9 cellular contexts compared by ENCODE assay signal in the genomic region with DNA sequence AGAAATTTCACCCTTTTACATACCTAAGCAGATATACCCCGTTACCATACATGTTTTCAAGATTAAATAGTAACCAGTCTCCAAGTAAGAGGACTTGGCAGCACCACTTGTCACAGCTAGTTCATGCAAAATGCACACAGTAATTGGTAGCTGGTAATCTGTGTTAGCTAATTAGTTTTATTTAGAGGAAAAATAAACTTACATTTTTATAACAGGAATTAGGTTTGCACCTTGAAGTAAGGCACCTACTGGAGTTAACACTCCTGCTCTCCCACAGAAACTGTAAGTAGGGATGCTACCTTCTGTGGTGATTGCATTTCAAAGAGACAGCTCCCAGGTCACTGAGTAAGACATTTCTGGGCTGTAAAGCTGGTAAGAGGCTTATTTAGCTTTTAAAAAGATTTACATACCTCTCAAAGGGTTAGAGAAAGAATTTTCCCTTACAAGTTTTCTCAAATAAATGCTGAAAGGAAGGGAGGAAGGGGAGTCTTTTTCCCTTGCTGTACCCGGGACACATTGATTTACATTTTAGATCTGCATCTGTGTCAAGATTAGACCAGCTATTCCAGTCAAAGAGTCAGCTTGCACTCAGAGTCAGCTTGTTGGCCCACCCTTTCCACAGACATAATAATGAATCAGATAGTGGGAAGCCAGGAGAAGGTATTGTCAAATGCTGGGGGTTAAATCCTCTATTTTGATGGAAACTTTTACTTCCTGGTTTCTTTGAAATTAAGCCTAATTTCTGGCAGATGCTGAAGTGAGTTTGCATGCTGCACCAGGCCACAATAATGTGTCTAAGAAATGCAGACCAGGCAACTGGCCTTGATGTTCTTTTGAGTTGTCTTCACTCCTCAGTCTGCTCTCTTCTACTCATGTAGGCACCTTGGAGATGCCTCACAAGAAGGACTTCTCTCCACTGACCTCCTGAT.
DNase-seq lines count a peak whose midpoint lies in the region; ATAC-seq and TF ChIP-seq lines count a peak whose summit lies in the region.
"Had no signal": no experiment of that assay in that cellular context is flagged by ENCODE, and none has a peak within 500 bp of the region (broad histone marks: within the 10 kb centered on the region; RNA-seq: fewer than 3 reads in every experiment).

No MANE protein-coding gene starts in this region.

- H3K27ac Mint-ChIP-seq in CD4-positive, alpha-beta memory T cell = peak overlapping the region; percentile 73 to 97 (median 87)
- peak overlapping the region in 2 of 3 donors; percentile 86 to 96 for H3K27ac Mint-ChIP-seq in IgD-negative memory B cell
- H3K27ac Mint-ChIP-seq in naive thymus-derived CD8-positive, alpha-beta T cell = peak overlapping the region; percentile 57 to 94 (median 76)

- H3K9me3 Mint-ChIP-seq in CD4-positive, alpha-beta memory T cell = no peaks in the 10 kb centered on the region
- no peaks in the 10 kb centered on the region for H3K9me3 Mint-ChIP-seq in IgD-negative memory B cell
- H3K9me3 Mint-ChIP-seq in naive thymus-derived CD8-positive, alpha-beta T cell = no peaks in the 10 kb centered on the region

- H3K9me3 ChIP-seq in CD4-positive, alpha-beta memory T cell (ENCODE audit: control insufficient read depth in 1 of 2, low read length in 2 of 2) = no peaks in the 10 kb centered on the region
- no peaks in the 10 kb centered on the region for H3K9me3 ChIP-seq in mucosa of descending colon

- peaks cover 59% of the 10 kb centered on the region for H3K4me1 ChIP-seq in CD4-positive, alpha-beta memory T cell (ENCODE audit: insufficient read depth, low read length)
- H3K4me1 ChIP-seq in mucosa of descending colon (ENCODE audit: low read depth) = peaks cover 23% of the 10 kb centered on the region

- ATAC-seq in naive thymus-derived CD8-positive, alpha-beta T cell = no peak
- no peak for ATAC-seq in mucosa of descending colon

- POLR2A ChIA-PET in CD4-positive, alpha-beta memory T cell (lab: Charles Lee; ENCODE audit: partially characterized antibody) = interaction anchor here (1.0 to 11.2 kb wide), 8 partner anchors 9 to 82 kb away, joined by 3 to 444 read pairs (median 70); a partner anchor contains a TSS
- POLR2A ChIA-PET in naive thymus-derived CD8-positive, alpha-beta T cell (lab: Charles Lee) = interaction anchor here (0.7 to 8.5 kb wide), 9 partner anchors 9 to 78 kb away, joined by 3 to 189 read pairs (median 19); a partner anchor contains a TSS
- POLR2A ChIA-PET in GM10248 (lab: Yijun Ruan, JAX) = interaction anchor here (0.5 to 2.0 kb wide), 3 partner anchors 9 to 195 kb away, joined by 5 to 10 read pairs (median 5); no protein-coding TSS in a partner anchor

- intact Hi-C loops in CD4-positive, alpha-beta memory T cell (cut with micrococcal nuclease) = no loop called here
- intact Hi-C loops in mucosa of descending colon (cut with DNase I, micrococcal nuclease) = loop anchor here in 1 of 2 donors (5.0 kb wide), 1 partner anchor 60 kb away; no protein-coding TSS in a partner anchor

- H3K4me3 Mint-ChIP-seq in CD4-positive, alpha-beta memory T cell = peak overlapping the region in 6 of 8 donors; percentile 32 to 70 (median 41)
- peak overlapping the region in 2 of 4 donors; percentile 72 to 75 for H3K4me3 Mint-ChIP-seq in IgD-negative memory B cell
- H3K4me3 Mint-ChIP-seq in naive thymus-derived CD8-positive, alpha-beta T cell = peak overlapping the region in 6 of 10 donors; percentile 24 to 69 (median 58)

- CTCF ChIA-PET in CD4-positive, alpha-beta memory T cell (lab: Charles Lee; ENCODE audit: partially characterized antibody) = interaction anchor here (0.9 to 5.7 kb wide), 5 partner anchors 8 to 95 kb away, joined by 4 to 57 read pairs (median 6); a partner anchor contains a TSS
- CTCF ChIA-PET in GM10248 (lab: Yijun Ruan, JAX) = interaction anchor here (0.8 to 5.5 kb wide), 13 partner anchors 8 to 96 kb away, joined by 3 to 43 read pairs (median 3); no protein-coding TSS in a partner anchor

- no peak for DNase-seq in CD4-positive, alpha-beta memory T cell
- no peak for DNase-seq in naive thymus-derived CD8-positive, alpha-beta T cell
- DNase-seq in activated effector memory CD4-positive, alpha-beta T cell treated with Interleukin-2 at 50 U/mL for 16 hours = no peak
- DNase-seq in GM10248 (ENCODE audit: extremely low spot score) (no peak), mucosa of descending colon (no peak), NCI-H226 (no peak)
- DNase-seq: NCI-H2081 treated with DMSO at 0.1 percent for 48 hours had no signal

- no peaks in the 10 kb centered on the region for H3K36me3 ChIP-seq in CD4-positive, alpha-beta memory T cell (ENCODE audit: insufficient read depth, low read length)
- no peaks in the 10 kb centered on the region for H3K36me3 ChIP-seq in mucosa of descending colon (ENCODE audit: low read depth)

- peaks cover 36 to 54% (median 52%) of the 10 kb centered on the region in 4 donors for H3K4me1 Mint-ChIP-seq in CD4-positive, alpha-beta memory T cell
- H3K4me1 Mint-ChIP-seq in IgD-negative memory B cell = peaks cover 30 to 54% (median 43%) of the 10 kb centered on the region in 3 donors
- peaks cover 14 to 66% (median 45%) of the 10 kb centered on the region in 4 donors for H3K4me1 Mint-ChIP-seq in naive thymus-derived CD8-positive, alpha-beta T cell

- H3K27ac ChIP-seq in CD4-positive, alpha-beta memory T cell (ENCODE audit: low read depth, low read length) = no peak overlapping the region
- peak overlapping the region; percentile 59 for H3K27ac ChIP-seq in angular gyrus (ENCODE audit: low read depth, low read length)

- TF ChIP-seq CTCF in GM10248 (IDR thresholded peaks at IDR 0.05; ENCODE audit: control extremely low read depth, extremely low read depth, low read depth, missing control alignments) (no peak), mucosa of descending colon (IDR thresholded peaks at IDR 0.05) (no peak)

- no peaks in the 10 kb centered on the region for H3K27me3 Mint-ChIP-seq in CD4-positive, alpha-beta memory T cell
- H3K27me3 Mint-ChIP-seq in IgD-negative memory B cell = no peaks in the 10 kb centered on the region
- no peaks in the 10 kb centered on the region for H3K27me3 Mint-ChIP-seq in naive thymus-derived CD8-positive, alpha-beta T cell

- H3K36me3 Mint-ChIP-seq in CD4-positive, alpha-beta memory T cell = peaks cover 0 to 4% of the 10 kb centered on the region in 2 donors
- H3K36me3 Mint-ChIP-seq in IgD-negative memory B cell = no peaks in the 10 kb centered on the region
- no peaks in the 10 kb centered on the region for H3K36me3 Mint-ChIP-seq in naive thymus-derived CD8-positive, alpha-beta T cell

- no peaks in the 10 kb centered on the region for H3K27me3 ChIP-seq in CD4-positive, alpha-beta memory T cell (ENCODE audit: insufficient read depth, low read length)

- no peak overlapping the region for H3K4me3 ChIP-seq in CD4-positive, alpha-beta memory T cell (ENCODE audit: low read length in 2 of 2)
- H3K4me3 ChIP-seq in mucosa of descending colon = no peak overlapping the region
